17 cellular contexts compared by ENCODE assay signal in the genomic region with DNA sequence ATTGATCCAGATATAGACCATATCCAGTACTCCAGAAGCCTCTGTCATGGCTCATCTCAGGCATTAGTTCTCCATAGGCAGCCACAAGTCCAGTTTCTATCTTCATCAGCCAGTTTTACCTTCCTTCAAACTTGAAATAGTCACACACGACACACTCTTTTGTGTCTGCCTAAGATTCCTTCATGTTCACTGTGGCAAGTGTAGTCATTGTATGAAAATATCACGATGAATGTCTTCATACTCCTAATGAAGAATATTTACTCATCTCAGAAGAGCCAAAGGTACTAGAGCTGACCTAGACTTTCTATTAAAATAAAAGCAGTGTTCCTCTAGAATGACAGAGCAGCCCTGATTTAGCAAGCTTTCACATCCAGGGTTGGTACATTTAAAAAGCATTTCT.
"Had no signal": no experiment of that assay in that cellular context is flagged by ENCODE, and none has a peak within 500 bp of the region (broad histone marks: within the 10 kb centered on the region; RNA-seq: fewer than 3 reads in every experiment).

No MANE protein-coding gene starts in this region.

- DNase-seq: cortex of kidney; effector CD4-positive, alpha-beta T cell; hypothalamus; left ventricle myocardium superior; lower lobe of right lung; natural killer cell; pancreas; right lobe of liver; stimulated activated CD4-positive, alpha-beta T cell treated with anti-CD3 and anti-CD28 coated beads, Interleukin-2, amount 100 ng/mL, for 24 hours; stimulated activated CD4-positive, alpha-beta T cell treated with anti-CD3 and anti-CD28 coated beads, Interleukin-4, amount 100 ng/mL, for 24 hours; stimulated activated naive CD4-positive, alpha-beta T cell; stimulated activated naive CD8-positive, alpha-beta T cell treated with anti-CD3 and anti-CD28 coated beads, Interleukin-15, amount 100 ng/mL, for 72 hours; transverse colon; upper lobe of right lung; uterus had no signal

- H3K27me3 ChIP-seq: neutrophil, right lobe of liver, suprapubic skin, transverse colon, upper lobe of right lung, uterus had no signal

- H3K9me3 Mint-ChIP-seq: natural killer cell; stimulated activated naive CD8-positive, alpha-beta T cell treated with anti-CD3 and anti-CD28 coated beads, Interleukin-15, amount 100 ng/mL, for 72 hours had no signal

- H3K9me3 ChIP-seq: lower lobe of right lung, neutrophil, pancreas, right lobe of liver, suprapubic skin, transverse colon, upper lobe of right lung, uterus had no signal

- H3K4me1 Mint-ChIP-seq: natural killer cell; stimulated activated naive CD8-positive, alpha-beta T cell treated with anti-CD3 and anti-CD28 coated beads, Interleukin-15, amount 100 ng/mL, for 72 hours had no signal

- H3K4me3 ChIP-seq: lower lobe of right lung, pancreas, right lobe of liver, suprapubic skin, transverse colon, upper lobe of right lung, uterus had no signal

- H3K27ac ChIP-seq: lower lobe of right lung, neutrophil, pancreas, right lobe of liver, suprapubic skin, transverse colon, upper lobe of right lung, uterus had no signal

- H3K36me3 Mint-ChIP-seq: natural killer cell had no signal

- ATAC-seq: left ventricle myocardium superior; lower lobe of right lung; natural killer cell; pancreas; stimulated activated naive CD8-positive, alpha-beta T cell treated with anti-CD3 and anti-CD28 coated beads, Interleukin-15, amount 100 ng/mL, for 72 hours; upper lobe of right lung had no signal

- H3K36me3 ChIP-seq: lower lobe of right lung, neutrophil, pancreas, right lobe of liver, suprapubic skin, transverse colon, upper lobe of right lung, uterus had no signal

- H3K27ac Mint-ChIP-seq: natural killer cell; stimulated activated naive CD8-positive, alpha-beta T cell treated with anti-CD3 and anti-CD28 coated beads, Interleukin-15, amount 100 ng/mL, for 72 hours had no signal

- H3K4me1 ChIP-seq: lower lobe of right lung, pancreas, transverse colon, upper lobe of right lung, uterus had no signal

- H3K4me3 Mint-ChIP-seq: natural killer cell; stimulated activated naive CD8-positive, alpha-beta T cell treated with anti-CD3 and anti-CD28 coated beads, Interleukin-15, amount 100 ng/mL, for 72 hours had no signal
